ENCODE assay signal across 9 cellular contexts in genomic region chr11:128507936-128508335, GRCh38.
A peak's percentile ranks its signal among the peaks of the same experiment; 100 is the strongest.
DNase-seq lines count a peak whose midpoint lies in the region; ATAC-seq, FAIRE-seq and TF ChIP-seq lines count a peak whose summit lies in the region.
"Had no signal": no experiment of that assay in that cellular context is flagged by ENCODE, and none has a peak within 500 bp of the region (broad histone marks: within the 10 kb centered on the region; RNA-seq: fewer than 3 reads in every experiment).

No MANE protein-coding gene starts in this region.

- peaks cover 51% of the 10 kb centered on the region for H4K20me1 ChIP-seq in astrocyte (ENCODE audit: insufficient read depth, low read length)

- TF ChIP-seq CTCF in astrocyte (IDR thresholded peaks at IDR 0.05; ENCODE audit: insufficient read depth, low read depth, low read length) (no peak), transverse colon (IDR thresholded peaks at IDR 0.05) (no peak), A673 (conservative IDR thresholded peaks at IDR 0.05; ENCODE audit: low read depth, low read length) (no peak)

- H3K9ac ChIP-seq in astrocyte (ENCODE audit: low read length), result peak overlapping the region; percentile 80

- CTCF ChIA-PET in A673 (lab: Charles Lee), result no interaction called here

- 16 to 18% methylated on average over 6 of the region's 6 CpGs for WGBS in transverse colon (ENCODE audit: low coverage in 1 of 2), 2 donors

- H3K27ac Mint-ChIP-seq in astrocyte (ENCODE audit: unreplicated experiment) (no peak overlapping the region), memory B cell (peak overlapping the region; percentile 72)

- BruUV-seq in A673 (replicated peaks; lab: Mats Ljungman, UMichigan), result no TSS peak

- H3K36me3 ChIP-seq in astrocyte (ENCODE audit: insufficient read depth, low read length) (peaks cover 6% of the 10 kb centered on the region), transverse colon (no peaks in the 10 kb centered on the region), A673 (ENCODE audit: insufficient read depth, low read length, poor library complexity, severe bottlenecking) (no peaks in the 10 kb centered on the region)

- H3K36me3 Mint-ChIP-seq in activated T-cell treated with anti-CD3 and anti-CD28 coated beads, Interleukin-2, amount 50 U/mL, for 4 hours (ENCODE audit: insufficient read depth), result peaks cover 34% of the 10 kb centered on the region
- peaks cover 16% of the 10 kb centered on the region for H3K36me3 Mint-ChIP-seq in astrocyte (ENCODE audit: low read depth, unreplicated experiment)
- peaks cover 26% of the 10 kb centered on the region for H3K36me3 Mint-ChIP-seq in memory B cell

- no peaks in the 10 kb centered on the region for H3K9me3 Mint-ChIP-seq in activated T-cell treated with anti-CD3 and anti-CD28 coated beads, Interleukin-2, amount 50 U/mL, for 4 hours
- H3K9me3 Mint-ChIP-seq in astrocyte (ENCODE audit: unreplicated experiment), result no peaks in the 10 kb centered on the region
- no peaks in the 10 kb centered on the region for H3K9me3 Mint-ChIP-seq in memory B cell

- H3K4me3 ChIP-seq in astrocyte (ENCODE audit: insufficient read depth, low read depth, low read length) (no peak overlapping the region), transverse colon (peak overlapping the region in 3 of 4 donors; percentile 13 to 37 (median 20)), A673 (ENCODE audit: low read depth, low read length, poor library complexity, severe bottlenecking) (no peak overlapping the region)

- H3K27me3 Mint-ChIP-seq in activated T-cell treated with anti-CD3 and anti-CD28 coated beads, Interleukin-2, amount 50 U/mL, for 4 hours (ENCODE audit: low read depth), result no peaks in the 10 kb centered on the region
- H3K27me3 Mint-ChIP-seq in astrocyte (ENCODE audit: low read depth, unreplicated experiment) (no peaks in the 10 kb centered on the region), memory B cell (no peaks in the 10 kb centered on the region)

- H3K79me2 ChIP-seq in astrocyte (ENCODE audit: insufficient read depth, low read length), result peaks cover 93% of the 10 kb centered on the region

- no peak for TF ChIP-seq EP300 in transverse colon (IDR thresholded peaks at IDR 0.05; ENCODE audit: low read depth)

- no peak for TF ChIP-seq POLR2A in transverse colon (IDR thresholded peaks at IDR 0.05)

- no peak for FAIRE-seq in astrocyte (lab: Jason Lieb, UNC)

- no peak overlapping the region for H2AFZ ChIP-seq in astrocyte (ENCODE audit: low read depth, low read length)

- no peak for DNase-seq in activated T-cell treated with anti-CD3 and anti-CD28 coated beads, Interleukin-2, amount 50 U/mL, for 4 hours
- DNase-seq in activated T-cell treated with anti-CD3 and anti-CD28 coated beads for 4 hours (no peak), astrocyte (ENCODE audit: low read depth) (no peak), memory B cell (ENCODE audit: low spot score in 2 of 2) (no peak), transverse colon (no peak), DMS153 (lab: John Stamatoyannopoulos, UW) (no peak), A673 (ENCODE audit: low spot score) (no peak)
- DNase-seq in stimulated activated CD4-positive, alpha-beta T cell treated with anti-CD3 and anti-CD28 coated beads, Interleukin-1b, Interleukin-23, amount 100 ng/mL, for 48 hours, result no peak
- DNase-seq: SIG-M5 had no signal

- in situ Hi-C loops in transverse colon (cut with MboI; ENCODE audit: low pct_ligation_motif_present in 1 of 4, low pct_unique_long_range_greater_than_20kb in 1 of 4, low sequenced_read_pairs in 3 of 4), result loop anchor here in 1 of 4 donors (25.0 kb wide), 1 partner anchor 221 kb away; no protein-coding TSS in a partner anchor

- no peaks in the 10 kb centered on the region for H3K27me3 ChIP-seq in astrocyte (ENCODE audit: insufficient read depth, low read length)
- H3K27me3 ChIP-seq in transverse colon, result no peaks in the 10 kb centered on the region
- H3K27me3 ChIP-seq in A673 (replicated peaks; ENCODE audit: insufficient read depth, low read depth, low read length, poor library complexity), result peaks cover 54% of the 10 kb centered on the region

- H3K9me3 ChIP-seq in astrocyte (ENCODE audit: insufficient read depth, low read depth, low read length) (no peaks in the 10 kb centered on the region), transverse colon (no peaks in the 10 kb centered on the region), A673 (ENCODE audit: low read depth, low read length, poor library complexity, severe bottlenecking) (no peaks in the 10 kb centered on the region)

- H3K4me1 Mint-ChIP-seq in activated T-cell treated with anti-CD3 and anti-CD28 coated beads, Interleukin-2, amount 50 U/mL, for 4 hours (ENCODE audit: low read depth), result peaks cover 97% of the 10 kb centered on the region
- H3K4me1 Mint-ChIP-seq in astrocyte (ENCODE audit: low read depth, unreplicated experiment) (peaks cover 72% of the 10 kb centered on the region), memory B cell (peaks cover 86% of the 10 kb centered on the region)

- H3K4me3 Mint-ChIP-seq in activated T-cell treated with anti-CD3 and anti-CD28 coated beads, Interleukin-2, amount 50 U/mL, for 4 hours, result peak overlapping the region; percentile 83
- H3K4me3 Mint-ChIP-seq in astrocyte (ENCODE audit: unreplicated experiment), result no peak overlapping the region
- H3K4me3 Mint-ChIP-seq in memory B cell, result no peak overlapping the region

- no peak for ATAC-seq in activated T-cell treated with anti-CD3 and anti-CD28 coated beads, Interleukin-2, amount 50 U/mL, for 4 hours
- ATAC-seq in memory B cell (ENCODE audit: low read depth), result no peak

- intact Hi-C loops in transverse colon (cut with DNase I; ENCODE audit: low total_unique reads) (no loop called here), A673 (cut with micrococcal nuclease; ENCODE audit: unreplicated experiment) (no loop called here)

- H3K27ac ChIP-seq in astrocyte (ENCODE audit: low read depth, low read length) (peak overlapping the region; percentile 91), transverse colon (peak overlapping the region; percentile 91 to 94 (median 92)), A673 (ENCODE audit: low read depth, low read length, poor library complexity, severe bottlenecking) (no peak overlapping the region)

- POLR2A ChIA-PET in A673 (lab: Charles Lee; ENCODE audit: low non-redundant PET), result no interaction called here

- peaks cover 69% of the 10 kb centered on the region for H3K4me1 ChIP-seq in astrocyte (ENCODE audit: insufficient read depth, low read length)
- H3K4me1 ChIP-seq in transverse colon, result peaks cover 29 to 79% (median 71%) of the 10 kb centered on the region in 4 donors
- no peaks in the 10 kb centered on the region for H3K4me1 ChIP-seq in A673 (ENCODE audit: insufficient read depth, low read length, poor library complexity, severe bottlenecking)

- peak overlapping the region; percentile 82 for H3K4me2 ChIP-seq in astrocyte (ENCODE audit: low read length)

Comparison
In these comparisons a context has a peak if more than half of its experiments do, and no peak if none do; other contexts are left out.
1. H3K4me3 ChIP-seq: peak in transverse colon (3 of 4); none in astrocyte (single experiment) and A673 (single experiment).